ENCODE assay signal across 8 cellular contexts in genomic region chr19:7292950-7293794, GRCh38. TPM values are rescaled to one million over a fixed set of nuclear protein-coding genes. Genes with fewer than 3 reads are reported as not detected.
DNase-seq lines count a peak whose midpoint lies in the region; ATAC-seq, FAIRE-seq and TF ChIP-seq lines count a peak whose summit lies in the region.

No MANE protein-coding gene starts in this region.

- FAIRE-seq in A549 (lab: Jason Lieb, UNC) = no peak

- H3K4me3 ChIP-seq in A549 (peak overlapping the region; percentile 90), trophoblast cell (ENCODE audit: low read depth, low read length) (peak overlapping the region; percentile 86)

- peak overlapping the region; percentile 46 for H3K18ac ChIP-seq in trophoblast cell (ENCODE audit: low read length)

- peak overlapping the region; percentile 84 for H2AFZ ChIP-seq in trophoblast cell (ENCODE audit: insufficient read depth, low read length, poor library complexity)

- no peak overlapping the region for H2BK5ac ChIP-seq in trophoblast cell (ENCODE audit: low read depth, low read length, poor library complexity)

- peaks cover 9% of the 10 kb centered on the region for H3K79me2 ChIP-seq in trophoblast cell (ENCODE audit: control insufficient read depth, insufficient read depth, low read length, poor library complexity)

- no peak overlapping the region for H3K27ac Mint-ChIP-seq in WTC11

- POLR2A ChIA-PET in A549 (lab: Yijun Ruan, JAX) (interaction anchor here (1.3 kb wide), 1 partner anchor 95 kb away, joined by 11 read pairs; no protein-coding TSS in a partner anchor), WTC11 (lab: Charles Lee) (interaction anchor here (1.5 kb wide), 1 partner anchor 97 kb away, joined by 7 read pairs; no protein-coding TSS in a partner anchor)

- H3K27me3 ChIP-seq in trophoblast cell (ENCODE audit: insufficient read depth, low read length) = no peaks in the 10 kb centered on the region

- H2BK12ac ChIP-seq in trophoblast cell (ENCODE audit: low read length) = no peak overlapping the region

- TF ChIP-seq RAD21 in A549 (conservative IDR thresholded peaks at IDR 0.05 in 1 of 2, IDR thresholded peaks at IDR 0.05 in 1 of 2) = no peak

- no peaks in the 10 kb centered on the region for H3K36me3 Mint-ChIP-seq in WTC11

- H3K9me3 ChIP-seq in A549 (no peaks in the 10 kb centered on the region), trophoblast cell (ENCODE audit: insufficient read depth, low read depth, low read length) (no peaks in the 10 kb centered on the region)

- TF ChIP-seq CTCF in A549 (IDR thresholded peaks at IDR 0.05) (no peak), WTC11 (IDR thresholded peaks at IDR 0.05) (no peak)

- no peak for TF ChIP-seq POLR2A in A549 (IDR thresholded peaks at IDR 0.05; ENCODE audit: low read length)

- peak overlapping the region; percentile 72 for H3K9ac ChIP-seq in trophoblast cell (ENCODE audit: low read length)

- no peaks in the 10 kb centered on the region for H3K36me3 ChIP-seq in trophoblast cell (ENCODE audit: control insufficient read depth in 1 of 2, insufficient read depth in 2 of 2, low read length in 2 of 2)

- CTCF ChIA-PET in A549 (lab: Yijun Ruan, JAX) = interaction anchor here (0.6 kb wide), 1 partner anchor 170 kb away, joined by 3 read pairs; no protein-coding TSS in a partner anchor
- CTCF ChIA-PET in WTC11 (lab: Charles Lee) = interaction anchor here (0.5 to 2.0 kb wide), 8 partner anchors 33 to 863 kb away, joined by 3 to 7 read pairs (median 4); no protein-coding TSS in a partner anchor

- peak overlapping the region; percentile 57 for H4K91ac ChIP-seq in trophoblast cell (ENCODE audit: low read depth, low read length)

- H3K14ac ChIP-seq in trophoblast cell (ENCODE audit: low read length) = peak overlapping the region; percentile 35

- H4K8ac ChIP-seq in trophoblast cell (ENCODE audit: low read depth, low read length) = peak overlapping the region; percentile 58

- H3K27ac ChIP-seq in A549 (peak overlapping the region; percentile 82 to 93), trophoblast cell (ENCODE audit: low read depth, low read length) (no peak overlapping the region)

- ATAC-seq in A549 (no peak), GM18861 (IDR thresholded peaks at IDR 0.05; ENCODE audit: unreplicated experiment) (peak; percentile 19), WTC11 (peak; percentile 6; the same call in 1 of the 2 replicates), GM21515 (IDR thresholded peaks at IDR 0.05; ENCODE audit: unreplicated experiment) (no peak), GM21528 (IDR thresholded peaks at IDR 0.05; ENCODE audit: low FRiP score, unreplicated experiment) (no peak), GM18867 (IDR thresholded peaks at IDR 0.05; ENCODE audit: unreplicated experiment) (no peak)

- intact Hi-C loops in head of caudate nucleus (cut with DNase I) = loop anchor here (10.0 kb wide), 1 partner anchor 178 kb away; no protein-coding TSS in a partner anchor

- H3K4me2 ChIP-seq in A549 (peak overlapping the region; percentile 93), trophoblast cell (ENCODE audit: low read length) (peak overlapping the region; percentile 99)

- H3K23ac ChIP-seq in trophoblast cell (ENCODE audit: low read length) = no peak overlapping the region

- no peak overlapping the region for H4K12ac ChIP-seq in trophoblast cell (ENCODE audit: low read depth, low read length)

- peaks cover 4% of the 10 kb centered on the region for H3K79me1 ChIP-seq in trophoblast cell (ENCODE audit: low read length)

- H2BK120ac ChIP-seq in trophoblast cell (ENCODE audit: insufficient read depth, low read length, poor library complexity) = peak overlapping the region; percentile 46

- H2AK5ac ChIP-seq in trophoblast cell (ENCODE audit: low read length) = no peak overlapping the region

- no peak overlapping the region for H3K4ac ChIP-seq in trophoblast cell (ENCODE audit: low read depth, low read length)

- TF ChIP-seq EP300 in A549 (IDR thresholded peaks at IDR 0.05) = no peak

- DNase-seq in A549 (ENCODE audit: low read depth in 1 of 2, low spot score in 1 of 2) = no peak
- DNase-seq in WTC11 (ENCODE audit: low spot score) = peak; percentile 25
- peak in 36 of 42 donors; percentile 4 to 58 (median 18) for DNase-seq in head of caudate nucleus
- DNase-seq in trophoblast cell = peak; percentile 18 to 43

- 64% methylated on average over 20 of the region's 58 CpGs for WGBS in A549 (ENCODE audit: missing lambda C conversion rate)
- no CpG with 5 or more reads among the region's 58 CpGs for WGBS in trophoblast cell (ENCODE audit: extremely low coverage, insufficient coverage, insufficient read length)

- peaks cover 32% of the 10 kb centered on the region for H3K27me3 Mint-ChIP-seq in WTC11 (ENCODE audit: low read depth)

- H3K4me1 Mint-ChIP-seq in WTC11 = peaks cover 30% of the 10 kb centered on the region

- peak overlapping the region; percentile 68 for H3K4me3 Mint-ChIP-seq in WTC11

- H3K9me3 Mint-ChIP-seq in WTC11 = no peaks in the 10 kb centered on the region

- H3K4me1 ChIP-seq in A549 (peaks cover 6% of the 10 kb centered on the region; the same call in 1 of the 3 replicates), trophoblast cell (ENCODE audit: control insufficient read depth in 1 of 2, insufficient read depth in 2 of 2, low read length in 2 of 2) (peaks cover 6 to 10% of the 10 kb centered on the region in 2 experiments)

TF ChIP-seq in A549, 52 proteins besides CTCF, POLR2A, EP300 and RAD21:
- 0 out of 2 replicates have a peak, but pooled peaks have one; percentile 41 for TF ChIP-seq KDM1A (IDR thresholded peaks at IDR 0.05; ENCODE audit: low read depth)
- TF ChIP-seq REST (IDR thresholded peaks at IDR 0.05) = no peak

TF ChIP-seq in WTC11, 78 proteins besides CTCF, POLR2A, EP300 and RAD21:
- TF ChIP-seq GTF2I (CRISPR knock-in tag; conservative IDR thresholded peaks at IDR 0.05) (peak; percentile 56; the same call in 1 of the 2 replicates), ZNF317 (CRISPR knock-in tag; IDR thresholded peaks at IDR 0.05; ENCODE audit: borderline replicate concordance, low read depth) (0 out of 2 replicates have a peak, but pooled peaks have one; percentile 12), JUN (CRISPR knock-in tag; IDR thresholded peaks at IDR 0.05) (no peak), NFE2L1 (CRISPR knock-in tag; IDR thresholded peaks at IDR 0.05) (no peak), E2F1 (CRISPR knock-in tag; IDR thresholded peaks at IDR 0.05) (no peak), MAX (CRISPR knock-in tag; IDR thresholded peaks at IDR 0.05) (no peak), GABPB1 (CRISPR knock-in tag; IDR thresholded peaks at IDR 0.05) (0 out of 2 replicates have a peak, but pooled peaks have one; percentile 28)

RNA-seq across cellular contexts. Expression of gene INSR, which starts 1.0 kb away (rescaled TPM):
- 3.3 and 4.4 TPM in 2 replicates for polyA plus RNA-seq in A549 (2011; rRNA removed)
- 1.2 and 1.4 TPM in 2 replicates for polyA plus RNA-seq in A549 (2012; cell fraction: cytosol; rRNA removed)
- 3.8 and 4.8 TPM in 2 replicates for polyA plus RNA-seq in A549 (2012; cell fraction: nucleus; rRNA removed)
- 1.2 to 2.0 TPM (median 1.8 TPM) in 3 replicates for polyA plus RNA-seq in A549 (2017; fragmentation: RNase III; extraction: RNeasy Plus Mini Kit Qiagen cat#74134 plus additional on column Dnase treatment)
- 23.8 and 31.5 TPM in 2 replicates for polyA minus RNA-seq in A549 (2011; rRNA and poly(A)+ RNA removed)
- 32.0 to 35.9 TPM (median 32.5 TPM) in 3 replicates for total RNA-seq in WTC11 (2021)
- 7.5 and 7.6 TPM in 2 replicates for polyA plus RNA-seq in trophoblast cell (2013)

RNA-seq across cellular contexts. Expression of gene ARHGEF18, which starts 55.6 kb away (rescaled TPM):
- polyA plus RNA-seq in A549 (2011; rRNA removed) = 5.7 and 7.4 TPM in 2 replicates
- polyA plus RNA-seq in A549 (2012; cell fraction: cytosol; rRNA removed) = 8.9 and 12.3 TPM in 2 replicates
- 26.0 and 30.4 TPM in 2 replicates for polyA plus RNA-seq in A549 (2012; cell fraction: nucleus; rRNA removed)
- polyA plus RNA-seq in A549 (2017; fragmentation: RNase III; extraction: RNeasy Plus Mini Kit Qiagen cat#74134 plus additional on column Dnase treatment) = 16.8 to 20.7 TPM (median 18.6 TPM) in 3 replicates
- 14.3 and 23.8 TPM in 2 replicates for polyA minus RNA-seq in A549 (2011; rRNA and poly(A)+ RNA removed)
- total RNA-seq in WTC11 (2021) = 46.1 to 56.1 TPM (median 48.3 TPM) in 3 replicates
- 38.7 and 39.8 TPM in 2 replicates for polyA plus RNA-seq in trophoblast cell (2013)

Comparison
In these comparisons a context has a peak if more than half of its experiments do, and no peak if none do; other contexts are left out.
1. ATAC-seq: peak in GM18861 (single experiment) and WTC11 (single experiment); none in A549 (0 of 2), GM21515 (single experiment), GM21528 (single experiment) and GM18867 (single experiment).
2. DNase-seq: peak in WTC11 (single experiment), head of caudate nucleus (36 of 42) and trophoblast cell (2 of 2); none in A549 (0 of 2).